27 cellular contexts compared by ENCODE assay signal in genomic region chr4:172311682-172312081, GRCh38.
"Had no signal": no experiment of that assay in that cellular context is flagged by ENCODE, and none has a peak within 500 bp of the region (broad histone marks: within the 10 kb centered on the region; RNA-seq: fewer than 3 reads in every experiment).

No MANE protein-coding gene starts in this region.

- ATAC-seq: stimulated activated effector memory CD8-positive, alpha-beta T cell treated with anti-CD3 and anti-CD28 coated beads, Interleukin-12 subunit alpha, Interleukin-12 subunit beta, amount 100 ng/mL, for 72 hours; stimulated activated memory B cell treated with anti-CD40 and anti-IgM and Interleukin-4, amounts not matched to agents 10 μg/mL and 1 μg/mL and 100 μg/mL, for 72 hours; stimulated activated naive B cell treated with anti-CD40 and anti-IgM and Interleukin-4, amounts not matched to agents 10 μg/mL and 1 μg/mL and 100 μg/mL, for 72 hours; stimulated activated naive CD8-positive, alpha-beta T cell treated with anti-CD3 and anti-CD28 coated beads, Interleukin-15, amount 100 ng/mL, for 72 hours; stimulated activated naive CD8-positive, alpha-beta T cell treated with anti-CD3 and anti-CD28 coated beads, Interleukin-15, Interleukin-2, amounts not matched to agents 100 U/mL and 50 U/mL, for 24 hours; upper lobe of right lung had no signal

- H3K4me1 ChIP-seq: stomach, suprapubic skin, testis, thyroid gland, tibial artery, tibial nerve, transverse colon, upper lobe of left lung, upper lobe of right lung, uterus, vagina had no signal

- FAIRE-seq: urothelium cell line had no signal

- H3K27me3 ChIP-seq: stomach, suprapubic skin, testis, thyroid gland, tibial artery, tibial nerve, transverse colon, upper lobe of left lung, upper lobe of right lung, uterus, vagina had no signal

- H3K4me3 ChIP-seq: stomach, suprapubic skin, testis, thoracic aorta, thyroid gland, tibial artery, tibial nerve, transverse colon, upper lobe of left lung, upper lobe of right lung, uterus, vagina had no signal

- DNase-seq: stimulated activated CD4-positive, alpha-beta T cell treated with anti-CD3 and anti-CD28 coated beads, Interleukin-2, amount 100 ng/mL, for 48 hours; stimulated activated CD4-positive, alpha-beta T cell treated with anti-CD3 and anti-CD28 coated beads, Interleukin-4, amount 100 ng/mL, for 1 hour; stimulated activated CD4-positive, alpha-beta T cell treated with anti-CD3 and anti-CD28 coated beads, Interleukin-4, amount 100 ng/mL, for 24 hours; stimulated activated CD4-positive, alpha-beta T cell treated with anti-CD3 and anti-CD28 coated beads, Interleukin-4, amount 100 ng/mL, for 4 hours; stimulated activated CD8-positive, alpha-beta memory T cell treated with anti-CD3 and anti-CD28 coated beads, Interleukin-4, amount 100 ng/mL, for 48 hours; stimulated activated naive B cell treated with anti-CD40 and anti-IgM and Interleukin-4, amounts not matched to agents 10 μg/mL and 1 μg/mL and 100 μg/mL, for 72 hours; stimulated activated naive CD4-positive, alpha-beta T cell; stimulated activated naive CD4-positive, alpha-beta T cell treated with Interleukin-2 at 50 U/mL for 16 hours; stimulated activated naive CD8-positive, alpha-beta T cell treated with anti-CD3 and anti-CD28 coated beads, Interleukin-15, amount 100 ng/mL, for 72 hours; stimulated activated naive CD8-positive, alpha-beta T cell treated with anti-CD3 and anti-CD28 coated beads, Interleukin-15, Interleukin-2, amounts not matched to agents 100 U/mL and 50 U/mL, for 24 hours; stomach; substantia nigra; testis; thyroid gland; tibial artery; transverse colon; trophoblast cell; upper lobe of left lung; upper lobe of right lung; uterus had no signal

- H3K9me3 ChIP-seq: stomach, suprapubic skin, testis, thoracic aorta, thyroid gland, tibial artery, tibial nerve, transverse colon, upper lobe of left lung, upper lobe of right lung, uterus, vagina had no signal

- H3K27ac ChIP-seq: stomach, suprapubic skin, testis, thoracic aorta, thyroid gland, tibial artery, tibial nerve, transverse colon, upper lobe of left lung, upper lobe of right lung, uterus, vagina had no signal

- H3K36me3 ChIP-seq: stomach, suprapubic skin, thoracic aorta, thyroid gland, tibial artery, tibial nerve, transverse colon, upper lobe of left lung, upper lobe of right lung, uterus, vagina had no signal
